Comparison of ENCODE assay signal across 22 cellular contexts in genomic region chr22:50262973-50263617, GRCh38. TPM values are rescaled to one million over a fixed set of nuclear protein-coding genes. Genes with fewer than 3 reads are reported as not detected.
DNase-seq lines count a peak whose midpoint lies in the region; FAIRE-seq and TF ChIP-seq lines count a peak whose summit lies in the region.
"Had no signal": no experiment of that assay in that cellular context is flagged by ENCODE, and none has a peak within 500 bp of the region (broad histone marks: within the 10 kb centered on the region; RNA-seq: fewer than 3 reads in every experiment).

No MANE protein-coding gene starts in this region.

- TF ChIP-seq POLR2A in H1 (IDR thresholded peaks at IDR 0.05; ENCODE audit: control extremely low read depth in 1 of 2, low read depth in 2 of 2, low read length in 2 of 2) (no peak), breast epithelium (IDR thresholded peaks at IDR 0.05) (no peak)

- H3K36me3 ChIP-seq in BLaER1 = peaks cover 37% of the 10 kb centered on the region
- no peaks in the 10 kb centered on the region for H3K36me3 ChIP-seq in H1 (ENCODE audit: control insufficient read depth in 2 of 4, insufficient read depth in 4 of 4, low read length in 3 of 4)
- no peaks in the 10 kb centered on the region for H3K36me3 ChIP-seq in breast epithelium
- H3K36me3 ChIP-seq: brain microvascular endothelial cell, SJCRH30, tibial artery had no signal

- H3K23me2 ChIP-seq in H1 (ENCODE audit: low read depth, low read length) = peaks cover 6% of the 10 kb centered on the region; the same call in 1 of the 2 replicates

- POLR2A ChIA-PET in H1 (lab: Charles Lee; ENCODE audit: partially characterized antibody) = interaction anchor here (1.1 kb wide), 2 partner anchors 12 to 15 kb away, joined by 3 to 4 read pairs; partner anchors contain the start of gene HDAC10

- no peaks in the 10 kb centered on the region for H3K79me1 ChIP-seq in H1 (ENCODE audit: low read depth, low read length)

- H3K4me3 ChIP-seq in BLaER1 (peak overlapping the region; percentile 81; the same call in 1 of the 2 replicates), H1 (ENCODE audit: extremely low read depth in 1 of 4, insufficient read depth in 2 of 4, low read depth in 3 of 4, low read length in 4 of 4) (no peak overlapping the region), breast epithelium (no peak overlapping the region)
- H3K4me3 ChIP-seq: heart right ventricle, MG63, tibial artery had no signal

- peak overlapping the region; percentile 20; the same call in 1 of the 2 replicates for H3K18ac ChIP-seq in H1 (ENCODE audit: extremely low read depth, low read length)

- CTCF ChIA-PET in H1 (lab: Charles Lee; ENCODE audit: partially characterized antibody) = interaction anchor here (0.6 to 4.7 kb wide), 10 partner anchors 11 to 237 kb away, joined by 3 to 26 read pairs (median 4); partner anchors contain the start of gene HDAC10

- TF ChIP-seq RAD21 in Ishikawa (IDR thresholded peaks at IDR 0.05; ENCODE audit: low read depth) (no peak), H1 (IDR thresholded peaks at IDR 0.05 in 1 of 2, conservative IDR thresholded peaks at IDR 0.05 in 1 of 2; ENCODE audit: low read depth in 2 of 2, low read length in 2 of 2) (no peak)

- peak overlapping the region; percentile 52; the same call in 1 of the 2 replicates for H2BK5ac ChIP-seq in H1 (ENCODE audit: low read depth, low read length)

- no peak overlapping the region for H3K56ac ChIP-seq in H1 (replicated peaks; ENCODE audit: insufficient read length, low read depth, low read length)

- 0 out of 2 replicates have a peak overlapping the region, but pooled peaks have one; percentile 48 for H2BK20ac ChIP-seq in H1 (ENCODE audit: low read length)

- no peak overlapping the region for H2AFZ ChIP-seq in H1 (ENCODE audit: low read length)
- H2AFZ ChIP-seq: parathyroid adenoma had no signal

- H3K79me2 ChIP-seq in H1 (ENCODE audit: control insufficient read depth in 1 of 2, insufficient read depth in 2 of 2, low read length in 2 of 2) = no peaks in the 10 kb centered on the region
- H3K79me2 ChIP-seq: parathyroid adenoma had no signal

- H3K27ac ChIP-seq in BLaER1 = peak overlapping the region; percentile 89
- no peak overlapping the region for H3K27ac ChIP-seq in H1 (ENCODE audit: low read depth, low read length)
- no peak overlapping the region for H3K27ac ChIP-seq in breast epithelium
- H3K27ac ChIP-seq: brain microvascular endothelial cell, parathyroid adenoma, SJCRH30, tibial artery had no signal

- peak overlapping the region; percentile 84; the same call in 1 of the 2 replicates for H3K9ac ChIP-seq in BLaER1
- no peak overlapping the region for H3K9ac ChIP-seq in H1 (replicated peaks in 1 of 4; ENCODE audit: extremely low read depth in 1 of 4, low read depth in 3 of 4, low read length in 3 of 4)
- H3K9ac ChIP-seq: parathyroid adenoma had no signal

- intact Hi-C loops in breast epithelium (cut with DNase I; ENCODE audit: low total_unique reads) = no loop called here

- no peak for TF ChIP-seq EP300 in Ishikawa (IDR thresholded peaks at IDR 0.05; ENCODE audit: borderline replicate concordance)
- TF ChIP-seq EP300 in H1 (IDR thresholded peaks at IDR 0.05; ENCODE audit: borderline replicate concordance in 1 of 2, low read depth in 2 of 2, low read length in 2 of 2) = no peak

- H4K8ac ChIP-seq in H1 (ENCODE audit: extremely low read depth, insufficient read depth, low read length) = no peak overlapping the region; the same call in 1 of the 2 replicates

- H3K4me1 ChIP-seq in BLaER1 = peaks cover 56% of the 10 kb centered on the region
- peaks cover 0 to 20% (median 10%) of the 10 kb centered on the region in 4 experiments; a peak in 6 of 7 replicates for H3K4me1 ChIP-seq in H1 (replicated peaks in 1 of 4; ENCODE audit: control insufficient read depth in 3 of 4, insufficient read depth in 4 of 4, low read length in 3 of 4)
- H3K4me1 ChIP-seq in breast epithelium = peaks cover 4% of the 10 kb centered on the region in 2 donors

- H4K20me1 ChIP-seq in BLaER1 = peaks cover 24% of the 10 kb centered on the region
- H4K20me1 ChIP-seq in H1 (replicated peaks in 1 of 2; ENCODE audit: control insufficient read depth in 1 of 2, insufficient read depth in 2 of 2, low read length in 2 of 2) = peaks cover 5 to 8% of the 10 kb centered on the region in 2 experiments

- no peak overlapping the region for H2BK120ac ChIP-seq in H1 (replicated peaks; ENCODE audit: low read depth, low read length)

- no peak overlapping the region for H4K91ac ChIP-seq in H1 (replicated peaks; ENCODE audit: insufficient read length, low read length)

- H4K5ac ChIP-seq in H1 (ENCODE audit: insufficient read length, low read depth, low read length) = no peak overlapping the region

- no peaks in the 10 kb centered on the region for H3K27me3 ChIP-seq in BLaER1
- H3K27me3 ChIP-seq in H1 (replicated peaks in 1 of 4; ENCODE audit: control insufficient read depth in 3 of 4, extremely low read depth in 1 of 4, insufficient read depth in 3 of 4, low read length in 3 of 4) = peaks cover 1 to 35% (median 25%) of the 10 kb centered on the region in 4 experiments; a peak in 6 of 7 replicates
- H3K27me3 ChIP-seq in breast epithelium = peaks cover 0 to 19% of the 10 kb centered on the region in 2 donors
- H3K27me3 ChIP-seq: brain microvascular endothelial cell, MG63, SJCRH30 had no signal

- H3K9me3 ChIP-seq in BLaER1 (peaks cover 9% of the 10 kb centered on the region; the same call in 1 of the 2 replicates), H1 (ENCODE audit: insufficient read depth in 2 of 2, low read depth in 1 of 2, low read length in 1 of 2) (peaks cover 0 to 10% of the 10 kb centered on the region in 2 experiments; a peak in 1 of 4 replicates), breast epithelium (no peaks in the 10 kb centered on the region)
- H3K9me3 ChIP-seq: heart right ventricle, MG63, SJCRH30, tibial artery had no signal

- H2BK12ac ChIP-seq in H1 (ENCODE audit: low read depth, low read length) = peak overlapping the region; percentile 80; the same call in 1 of the 2 replicates

- H3K4ac ChIP-seq in H1 (replicated peaks; ENCODE audit: insufficient read length, low read depth, low read length) = no peak overlapping the region

- peak overlapping the region; percentile 97 for H3K4me2 ChIP-seq in BLaER1
- no peak overlapping the region for H3K4me2 ChIP-seq in H1 (ENCODE audit: insufficient read depth in 1 of 2, low read depth in 2 of 2, low read length in 2 of 2)

- DNase-seq in H1 (ENCODE audit: low read depth in 1 of 2, low spot score in 2 of 2) = no peak
- DNase-seq in cerebellar cortex (ENCODE audit: low spot score) = no peak
- DNase-seq in breast epithelium (ENCODE audit: low spot score in 2 of 2) = no peak
- DNase-seq in iPS-NIHi11 (ENCODE audit: low spot score) = no peak
- DNase-seq: activated CD4-positive, alpha-beta T cell treated with anti-CD3 and anti-CD28 coated beads, Interleukin-2, amount 50 U/mL, for 4 hours; activated CD8-positive, alpha-beta memory T cell treated with anti-CD3 and anti-CD28 coated beads, Interleukin-2, amount 50 U/mL, for 48 hours; brain microvascular endothelial cell; CD8-positive, alpha-beta T cell; DMS79; heart right ventricle; MG63; natural killer cell; NCI-H1436 treated with DMSO at 0.1 percent for 48 hours; NCI-H2171; NCI-H524 treated with DMSO at 0.1 percent for 48 hours; T-helper 17 cell; tibial artery had no signal

- H3K23ac ChIP-seq in H1 (ENCODE audit: insufficient read length) = no peak overlapping the region

- no peak overlapping the region for H3K14ac ChIP-seq in H1 (ENCODE audit: insufficient read length)

- WGBS in H1 (ENCODE audit: extremely low coverage in 1 of 2, insufficient coverage in 1 of 2, insufficient read length in 1 of 2, insufficient replicate concordance in 2 of 2, low coverage in 1 of 2, low lambda C conversion rate in 2 of 2, missing lambda C conversion rate in 1 of 2), 2 experiments = 85% methylated on average over 9 of the region's 9 CpGs; no CpG with 5 or more reads in 1 of the 2 experiments

- FAIRE-seq in H1 (lab: Jason Lieb, UNC) = no peak
- FAIRE-seq: GM19239 had no signal

- no peak overlapping the region for H2AK5ac ChIP-seq in H1 (ENCODE audit: low read depth, low read length)

- H2BK15ac ChIP-seq in H1 (ENCODE audit: low read length) = peak overlapping the region; percentile 88

- TF ChIP-seq CTCF in H1 (IDR thresholded peaks at IDR 0.05; ENCODE audit: control extremely low read depth in 1 of 3, insufficient read depth in 1 of 3, low read depth in 1 of 3, low read length in 3 of 3) (no peak), breast epithelium (IDR thresholded peaks at IDR 0.05) (no peak)

RNA-seq across cellular contexts. Expression of gene MAPK12, which starts 1.6 kb away (rescaled TPM):
- total RNA-seq in H1 (2021; fragmentation: NEBNext Ultra II Directional; extraction: Animal tissue kit (Norgen Biotek cat#: 25700)) = 15.6 and 20.3 TPM in 2 replicates
- 17.3 and 25.9 TPM in 2 replicates for polyA plus RNA-seq in H1 (2011; rRNA removed)
- polyA plus RNA-seq in H1 (2011; cell fraction: cytosol; rRNA removed) = 24.5 TPM
- 83.3 TPM for polyA plus RNA-seq in H1 (2011; cell fraction: nucleus; rRNA removed)
- polyA plus RNA-seq in H1 (2012, experiment 1 of 2) = 13.2 to 20.0 TPM (median 18.2 TPM) in 4 replicates
- polyA plus RNA-seq in H1 (2012, experiment 2 of 2) = 15.2 TPM
- 14.5 TPM for polyA plus RNA-seq in H1 (2013, experiment 1 of 2)
- polyA plus RNA-seq in H1 (2013, experiment 2 of 2) = 11.9 TPM
- polyA minus RNA-seq in H1 (2011; rRNA and poly(A)+ RNA removed) = 8.8 and 9.6 TPM in 2 replicates
- polyA minus RNA-seq in H1 (2011; cell fraction: cytosol; rRNA and poly(A)+ RNA removed) = 11.2 TPM
- polyA minus RNA-seq in H1 (2011; cell fraction: nucleus; rRNA and poly(A)+ RNA removed) = 19.5 TPM
- 1 to 10 TPM; 3.8 to 9.8 (median 5.3) TPM for total RNA-seq in breast epithelium

RNA-seq across cellular contexts. Expression of gene MAPK11, which starts 7.1 kb away (rescaled TPM):
- 1.5 TPM in 2 replicates for total RNA-seq in H1 (2021; fragmentation: NEBNext Ultra II Directional; extraction: Animal tissue kit (Norgen Biotek cat#: 25700))
- polyA plus RNA-seq in H1 (2011; rRNA removed) = 0.70 and 1.5 TPM in 2 replicates
- polyA plus RNA-seq in H1 (2011; cell fraction: cytosol; rRNA removed) = 1.1 TPM
- polyA plus RNA-seq in H1 (2011; cell fraction: nucleus; rRNA removed) = 4.6 TPM
- polyA plus RNA-seq in H1 (2012, experiment 1 of 2) = 0.36 to 1.7 TPM (median 1.1 TPM) in 4 replicates
- 0.45 TPM for polyA plus RNA-seq in H1 (2012, experiment 2 of 2)
- 0.87 TPM for polyA plus RNA-seq in H1 (2013, experiment 1 of 2)
- polyA plus RNA-seq in H1 (2013, experiment 2 of 2) = 0.96 TPM
- polyA minus RNA-seq in H1 (2011; rRNA and poly(A)+ RNA removed) = 0.57 and 0.68 TPM in 2 replicates
- not detected for polyA minus RNA-seq in H1 (2011; cell fraction: cytosol; rRNA and poly(A)+ RNA removed)
- 1.00 TPM for polyA minus RNA-seq in H1 (2011; cell fraction: nucleus; rRNA and poly(A)+ RNA removed)
- total RNA-seq in breast epithelium = 10 to 100 TPM in 2 of 3 donors, 1 to 10 TPM in 1; 5.7 to 16.5 (median 13.4) TPM

RNA-seq across cellular contexts. Expression of gene HDAC10, which starts 12.0 kb away (rescaled TPM):
- 21.2 and 26.4 TPM in 2 replicates for total RNA-seq in H1 (2021; fragmentation: NEBNext Ultra II Directional; extraction: Animal tissue kit (Norgen Biotek cat#: 25700))
- 11.2 and 18.8 TPM in 2 replicates for polyA plus RNA-seq in H1 (2011; rRNA removed)
- 11.2 TPM for polyA plus RNA-seq in H1 (2011; cell fraction: cytosol; rRNA removed)
- 131 TPM for polyA plus RNA-seq in H1 (2011; cell fraction: nucleus; rRNA removed)
- polyA plus RNA-seq in H1 (2012, experiment 1 of 2) = 13.3 to 28.3 TPM (median 25.5 TPM) in 4 replicates
- polyA plus RNA-seq in H1 (2012, experiment 2 of 2) = 14.3 TPM
- 11.9 TPM for polyA plus RNA-seq in H1 (2013, experiment 1 of 2)
- polyA plus RNA-seq in H1 (2013, experiment 2 of 2) = 11.8 TPM
- polyA minus RNA-seq in H1 (2011; rRNA and poly(A)+ RNA removed) = 6.1 and 7.2 TPM in 2 replicates
- polyA minus RNA-seq in H1 (2011; cell fraction: cytosol; rRNA and poly(A)+ RNA removed) = 11.4 TPM
- 34.8 TPM for polyA minus RNA-seq in H1 (2011; cell fraction: nucleus; rRNA and poly(A)+ RNA removed)
- 10 to 100 TPM; 22.9 to 35.7 (median 29.4) TPM for total RNA-seq in breast epithelium

RNA-seq across cellular contexts. Expression of gene TUBGCP6, which starts 18.3 kb away (rescaled TPM):
- total RNA-seq in H1 (2021; fragmentation: NEBNext Ultra II Directional; extraction: Animal tissue kit (Norgen Biotek cat#: 25700)) = 23.5 and 24.7 TPM in 2 replicates
- polyA plus RNA-seq in H1 (2011; rRNA removed) = 24.2 and 33.6 TPM in 2 replicates
- 23.5 TPM for polyA plus RNA-seq in H1 (2011; cell fraction: cytosol; rRNA removed)
- polyA plus RNA-seq in H1 (2011; cell fraction: nucleus; rRNA removed) = 176 TPM
- 18.5 to 28.4 TPM (median 26.1 TPM) in 4 replicates for polyA plus RNA-seq in H1 (2012, experiment 1 of 2)
- polyA plus RNA-seq in H1 (2012, experiment 2 of 2) = 17.2 TPM
- polyA plus RNA-seq in H1 (2013, experiment 1 of 2) = 14.6 TPM
- polyA plus RNA-seq in H1 (2013, experiment 2 of 2) = 13.0 TPM
- polyA minus RNA-seq in H1 (2011; rRNA and poly(A)+ RNA removed) = 14.8 and 14.9 TPM in 2 replicates
- polyA minus RNA-seq in H1 (2011; cell fraction: cytosol; rRNA and poly(A)+ RNA removed) = 13.8 TPM
- polyA minus RNA-seq in H1 (2011; cell fraction: nucleus; rRNA and poly(A)+ RNA removed) = 34.9 TPM
- total RNA-seq in breast epithelium = 10 to 100 TPM; 34.2 to 66.2 (median 59.6) TPM

RNA-seq across cellular contexts. Expression of gene PLXNB2, which starts 44.4 kb away (rescaled TPM):
- 92.8 and 106 TPM in 2 replicates for total RNA-seq in H1 (2021; fragmentation: NEBNext Ultra II Directional; extraction: Animal tissue kit (Norgen Biotek cat#: 25700))
- polyA plus RNA-seq in H1 (2011; rRNA removed) = 58.3 and 83.3 TPM in 2 replicates
- polyA plus RNA-seq in H1 (2011; cell fraction: cytosol; rRNA removed) = 58.5 TPM
- 226 TPM for polyA plus RNA-seq in H1 (2011; cell fraction: nucleus; rRNA removed)
- 63.1 to 97.9 TPM (median 90.3 TPM) in 4 replicates for polyA plus RNA-seq in H1 (2012, experiment 1 of 2)
- polyA plus RNA-seq in H1 (2012, experiment 2 of 2) = 97.7 TPM
- polyA plus RNA-seq in H1 (2013, experiment 1 of 2) = 115 TPM
- 92.5 TPM for polyA plus RNA-seq in H1 (2013, experiment 2 of 2)
- 71.0 and 71.3 TPM in 2 replicates for polyA minus RNA-seq in H1 (2011; rRNA and poly(A)+ RNA removed)
- polyA minus RNA-seq in H1 (2011; cell fraction: cytosol; rRNA and poly(A)+ RNA removed) = 70.6 TPM
- polyA minus RNA-seq in H1 (2011; cell fraction: nucleus; rRNA and poly(A)+ RNA removed) = 62.9 TPM
- 100 to 1,000 TPM in 2 of 3 donors, 10 to 100 TPM in 1; 79.0 to 137 (median 122) TPM for total RNA-seq in breast epithelium
